18 cellular contexts compared by ENCODE assay signal in genomic region chr11:95442531-95443050, GRCh38.
"Had no signal": no experiment of that assay in that cellular context is flagged by ENCODE, and none has a peak within 500 bp of the region (broad histone marks: within the 10 kb centered on the region; RNA-seq: fewer than 3 reads in every experiment).

No MANE protein-coding gene starts in this region.

- DNase-seq: effector memory CD4-positive, alpha-beta T cell; gastrocnemius medialis; heart right ventricle; hypothalamus; islet precursor cell; mammary epithelial cell; mucosa of descending colon; naive thymus-derived CD8-positive, alpha-beta T cell; nucleus accumbens; ovary; right cardiac atrium; stimulated activated CD4-positive, alpha-beta T cell treated with anti-CD3 and anti-CD28 coated beads, Interleukin-2, amount 100 ng/mL, for 48 hours; thyroid gland had no signal

- H3K9me3 ChIP-seq: gastrocnemius medialis, heart right ventricle, mucosa of descending colon, ovary, suprapubic skin, thyroid gland had no signal

- ATAC-seq: gastrocnemius medialis; heart right ventricle; left lobe of liver; mucosa of descending colon; naive thymus-derived CD8-positive, alpha-beta T cell; right cardiac atrium had no signal

- H3K4me3 ChIP-seq: gastrocnemius medialis, heart right ventricle, mucosa of descending colon, ovary, smooth muscle cell, suprapubic skin, thyroid gland had no signal

- H3K27ac ChIP-seq: gastrocnemius medialis, heart right ventricle, ovary, suprapubic skin, thyroid gland had no signal

- H3K27me3 ChIP-seq: gastrocnemius medialis, heart right ventricle, ovary, suprapubic skin, thyroid gland had no signal

- H3K36me3 ChIP-seq: gastrocnemius medialis, heart right ventricle, ovary, suprapubic skin, thyroid gland had no signal

- FAIRE-seq: endometrium, urothelium cell line had no signal

- H3K4me1 ChIP-seq: gastrocnemius medialis, thyroid gland had no signal
